In the genomic region with DNA sequence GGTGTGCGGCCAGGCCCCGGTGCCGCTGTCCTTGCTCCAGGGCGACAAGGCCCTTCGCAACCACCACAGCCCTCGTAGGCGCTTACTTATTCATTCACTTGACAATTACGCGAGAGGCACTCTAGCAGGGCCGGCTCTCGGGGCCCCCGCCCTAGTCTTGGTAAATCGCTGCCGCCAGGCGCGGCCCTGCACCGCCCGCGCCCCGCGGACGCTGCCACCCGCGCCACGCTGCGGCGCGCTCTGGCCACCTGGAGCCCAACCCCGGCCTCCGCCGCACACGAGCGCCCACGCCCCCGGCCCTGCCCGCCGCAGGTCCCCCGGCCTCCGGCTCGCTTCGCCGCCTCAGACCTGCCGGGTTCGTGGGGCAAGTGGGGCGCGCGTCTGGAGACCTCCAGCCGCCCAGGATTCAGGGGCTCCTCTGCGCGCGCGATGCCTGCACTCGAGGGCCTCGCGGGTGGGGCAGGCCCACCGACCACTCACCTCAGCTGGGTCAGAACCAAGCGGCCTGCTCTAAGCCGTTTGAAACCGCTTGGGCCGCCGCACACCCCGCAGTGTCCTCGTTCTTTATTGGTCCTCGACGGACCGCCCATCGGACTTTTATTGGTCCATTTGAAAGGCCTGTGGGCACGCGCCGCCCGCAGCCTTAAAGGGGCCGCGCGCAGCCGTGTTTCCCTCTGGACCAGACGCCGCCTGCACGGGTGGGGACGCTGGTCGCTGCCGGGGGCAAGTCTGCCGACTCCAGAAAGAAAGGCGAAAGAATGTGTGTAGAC, we compare ENCODE assay signal across 1 cellular context.
TF ChIP-seq lines count a peak whose summit lies in the region.

TSS of gene CKAP5 (minus strand) at position 541 of the 770 bp plus-strand sequence. CDS start 25,049 bp downstream, outside the sequence.

TF ChIP-seq in HepG2, 621 proteins besides CTCF, POLR2A, EP300 and RAD21 (continued from another document and continues in another):
- TF ChIP-seq RNF219 (CRISPR knock-in tag; IDR thresholded peaks at IDR 0.05), result no peak
- TF ChIP-seq CBX1 (IDR thresholded peaks at IDR 0.05; ENCODE audit: low read depth), result no peak
- peak; percentile 97 for TF ChIP-seq ZNF878 (CRISPR knock-in tag; IDR thresholded peaks at IDR 0.05)
- TF ChIP-seq LRRFIP1 (CRISPR knock-in tag; conservative IDR thresholded peaks at IDR 0.05), result no peak
- TF ChIP-seq PLRG1 (conservative IDR thresholded peaks at IDR 0.05), result no peak
- TF ChIP-seq ZNF180 (CRISPR knock-in tag; IDR thresholded peaks at IDR 0.05; ENCODE audit: borderline replicate concordance, low read depth), result no peak
- TF ChIP-seq ZFP90 (CRISPR knock-in tag; IDR thresholded peaks at IDR 0.05; ENCODE audit: borderline replicate concordance), result peak; percentile 43; the same call in 1 of the 2 replicates
- TF ChIP-seq ZNF552 (CRISPR knock-in tag; IDR thresholded peaks at IDR 0.05; ENCODE audit: borderline replicate concordance), result no peak
- 0 out of 2 replicates have a peak, but pooled peaks have one; percentile 10 for TF ChIP-seq SAFB2 (CRISPR knock-in tag; IDR thresholded peaks at IDR 0.05; ENCODE audit: borderline replicate concordance, low read depth)
- TF ChIP-seq RFX5 (IDR thresholded peaks at IDR 0.05; ENCODE audit: low read depth, low read length), result no peak
- TF ChIP-seq, protein P1, sequence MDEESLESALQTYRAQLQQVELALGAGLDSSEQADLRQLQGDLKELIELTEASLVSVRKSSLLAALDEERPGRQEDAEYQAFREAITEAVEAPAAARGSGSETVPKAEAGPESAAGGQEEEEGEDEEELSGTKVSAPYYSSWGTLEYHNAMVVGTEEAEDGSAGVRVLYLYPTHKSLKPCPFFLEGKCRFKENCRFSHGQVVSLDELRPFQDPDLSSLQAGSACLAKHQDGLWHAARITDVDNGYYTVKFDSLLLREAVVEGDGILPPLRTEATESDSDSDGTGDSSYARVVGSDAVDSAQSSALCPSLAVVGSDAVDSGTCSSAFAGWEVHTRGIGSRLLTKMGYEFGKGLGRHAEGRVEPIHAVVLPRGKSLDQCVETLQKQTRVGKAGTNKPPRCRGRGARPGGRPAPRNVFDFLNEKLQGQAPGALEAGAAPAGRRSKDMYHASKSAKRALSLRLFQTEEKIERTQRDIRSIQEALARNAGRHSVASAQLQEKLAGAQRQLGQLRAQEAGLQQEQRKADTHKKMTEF (CRISPR knock-in tag; IDR thresholded peaks at IDR 0.05), result peak; percentile 69; the same call in 1 of the 2 replicates
- TF ChIP-seq STAG1 (CRISPR knock-in tag; IDR thresholded peaks at IDR 0.05), result no peak
- TF ChIP-seq ZIK1 (CRISPR knock-in tag; IDR thresholded peaks at IDR 0.05; ENCODE audit: borderline replicate concordance, low read depth), result peak; percentile 85; the same call in 1 of the 2 replicates
- no peak for TF ChIP-seq GPN1 (CRISPR knock-in tag; IDR thresholded peaks at IDR 0.05; ENCODE audit: borderline replicate concordance)
- no peak for TF ChIP-seq ZBTB46 (CRISPR knock-in tag; IDR thresholded peaks at IDR 0.05; ENCODE audit: borderline replicate concordance)
- peak; percentile 91; the same call in 1 of the 2 replicates for TF ChIP-seq ZNF253 (CRISPR knock-in tag; IDR thresholded peaks at IDR 0.05; ENCODE audit: borderline replicate concordance)
- TF ChIP-seq PAF1 (CRISPR knock-in tag; IDR thresholded peaks at IDR 0.05), result no peak
- TF ChIP-seq, protein P2, sequence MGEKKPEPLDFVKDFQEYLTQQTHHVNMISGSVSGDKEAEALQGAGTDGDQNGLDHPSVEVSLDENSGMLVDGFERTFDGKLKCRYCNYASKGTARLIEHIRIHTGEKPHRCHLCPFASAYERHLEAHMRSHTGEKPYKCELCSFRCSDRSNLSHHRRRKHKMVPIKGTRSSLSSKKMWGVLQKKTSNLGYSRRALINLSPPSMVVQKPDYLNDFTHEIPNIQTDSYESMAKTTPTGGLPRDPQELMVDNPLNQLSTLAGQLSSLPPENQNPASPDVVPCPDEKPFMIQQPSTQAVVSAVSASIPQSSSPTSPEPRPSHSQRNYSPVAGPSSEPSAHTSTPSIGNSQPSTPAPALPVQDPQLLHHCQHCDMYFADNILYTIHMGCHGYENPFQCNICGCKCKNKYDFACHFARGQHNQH (CRISPR knock-in tag; IDR thresholded peaks at IDR 0.05), result peak; percentile 66
- peak; percentile 93 for TF ChIP-seq ZNF749 (CRISPR knock-in tag; IDR thresholded peaks at IDR 0.05; ENCODE audit: borderline replicate concordance)
- TF ChIP-seq, protein P3, sequence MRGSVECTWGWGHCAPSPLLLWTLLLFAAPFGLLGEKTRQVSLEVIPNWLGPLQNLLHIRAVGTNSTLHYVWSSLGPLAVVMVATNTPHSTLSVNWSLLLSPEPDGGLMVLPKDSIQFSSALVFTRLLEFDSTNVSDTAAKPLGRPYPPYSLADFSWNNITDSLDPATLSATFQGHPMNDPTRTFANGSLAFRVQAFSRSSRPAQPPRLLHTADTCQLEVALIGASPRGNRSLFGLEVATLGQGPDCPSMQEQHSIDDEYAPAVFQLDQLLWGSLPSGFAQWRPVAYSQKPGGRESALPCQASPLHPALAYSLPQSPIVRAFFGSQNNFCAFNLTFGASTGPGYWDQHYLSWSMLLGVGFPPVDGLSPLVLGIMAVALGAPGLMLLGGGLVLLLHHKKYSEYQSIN (CRISPR knock-in tag; IDR thresholded peaks at IDR 0.05; ENCODE audit: borderline replicate concordance), result no peak
- TF ChIP-seq GPBP1L1 (CRISPR knock-in tag; IDR thresholded peaks at IDR 0.05), result no peak
- no peak for TF ChIP-seq ZNF672 (CRISPR knock-in tag; IDR thresholded peaks at IDR 0.05)
- TF ChIP-seq ZMYM3 (CRISPR knock-in tag; IDR thresholded peaks at IDR 0.05), result peak; percentile 49; the same call in 1 of the 2 replicates
- TF ChIP-seq, protein P4, sequence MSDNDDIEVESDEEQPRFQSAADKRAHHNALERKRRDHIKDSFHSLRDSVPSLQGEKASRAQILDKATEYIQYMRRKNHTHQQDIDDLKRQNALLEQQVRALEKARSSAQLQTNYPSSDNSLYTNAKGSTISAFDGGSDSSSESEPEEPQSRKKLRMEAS (IDR thresholded peaks at IDR 0.05), result peak; percentile 91
- TF ChIP-seq ETS1 (CRISPR knock-in tag; IDR thresholded peaks at IDR 0.05), result no peak
- no peak for TF ChIP-seq TSC22D2 (CRISPR knock-in tag; IDR thresholded peaks at IDR 0.05; ENCODE audit: borderline replicate concordance)
- TF ChIP-seq BRD4 (CRISPR knock-in tag; IDR thresholded peaks at IDR 0.05), result no peak
- TF ChIP-seq KDM5A (IDR thresholded peaks at IDR 0.05; ENCODE audit: borderline replicate concordance, low read length), result peak; percentile 86
- TF ChIP-seq ZBTB44 (CRISPR knock-in tag; IDR thresholded peaks at IDR 0.05), result peak; percentile 30; the same call in 1 of the 2 replicates
- TF ChIP-seq ZNF414 (CRISPR knock-in tag; IDR thresholded peaks at IDR 0.05), result 0 out of 2 replicates have a peak, but pooled peaks have one; percentile 47
- TF ChIP-seq ZNF512 (CRISPR knock-in tag; IDR thresholded peaks at IDR 0.05), result no peak
- no peak for TF ChIP-seq RBAK (CRISPR knock-in tag; IDR thresholded peaks at IDR 0.05)
- no peak for TF ChIP-seq ELF4 (CRISPR knock-in tag; IDR thresholded peaks at IDR 0.05; ENCODE audit: borderline replicate concordance)
- TF ChIP-seq ZNF709 (CRISPR knock-in tag; IDR thresholded peaks at IDR 0.05), result peak; percentile 42; the same call in 1 of the 2 replicates
- TF ChIP-seq SMAD1 (CRISPR knock-in tag; IDR thresholded peaks at IDR 0.05; ENCODE audit: borderline replicate concordance, low read depth), result no peak; the same call in 1 of the 2 replicates
- no peak for TF ChIP-seq HDAC6 (IDR thresholded peaks at IDR 0.05; ENCODE audit: low read depth, low read length)
- TF ChIP-seq FOSL2 (CRISPR knock-in tag; IDR thresholded peaks at IDR 0.05), result peak; percentile 40
- TF ChIP-seq THYN1 (CRISPR knock-in tag; IDR thresholded peaks at IDR 0.05; ENCODE audit: borderline replicate concordance, low read depth), result 0 out of 2 replicates have a peak, but pooled peaks have one; percentile 29
- 0 out of 2 replicates have a peak, but pooled peaks have one; percentile 66 for TF ChIP-seq NRL (CRISPR knock-in tag; IDR thresholded peaks at IDR 0.05; ENCODE audit: borderline replicate concordance)
